Comparison of ENCODE assay signal across 9 cellular contexts in genomic region chr1:207861442-207862177, GRCh38. TPM values are rescaled to one million over a fixed set of nuclear protein-coding genes. Genes with fewer than 3 reads are reported as not detected.
DNase-seq lines count a peak whose midpoint lies in the region; ATAC-seq, FAIRE-seq and TF ChIP-seq lines count a peak whose summit lies in the region.
"Had no signal": no experiment of that assay in that cellular context is flagged by ENCODE, and none has a peak within 500 bp of the region (broad histone marks: within the 10 kb centered on the region; RNA-seq: fewer than 3 reads in every experiment).

No MANE protein-coding gene starts in this region.

- ATAC-seq in natural killer cell (peak; percentile 61 to 73 (median 66)), HG03159 (IDR thresholded peaks at IDR 0.05; ENCODE audit: unreplicated experiment) (no peak)

- peaks cover 44% of the 10 kb centered on the region for H3K79me2 ChIP-seq in KMS-11 (ENCODE audit: insufficient read depth, low read depth)

- no peaks in the 10 kb centered on the region for H3K9me3 ChIP-seq in ovary
- H3K9me3 ChIP-seq in BE2C: no peaks in the 10 kb centered on the region

- H3K27ac ChIP-seq in KMS-11: peak overlapping the region; percentile 91
- no peak overlapping the region for H3K27ac ChIP-seq in ovary

- intact Hi-C loops in natural killer cell (cut with micrococcal nuclease): no loop called here
- intact Hi-C loops in ovary (cut with DNase I): no loop called here

- no peaks in the 10 kb centered on the region for H4K20me1 ChIP-seq in KMS-11 (ENCODE audit: insufficient read depth)

- no peak overlapping the region for H3K4me3 ChIP-seq in KMS-11 (IDR thresholded peaks at IDR 0.05; ENCODE audit: insufficient read depth, low read depth, low read length)
- no peak overlapping the region for H3K4me3 ChIP-seq in ovary
- H3K4me3 ChIP-seq in BE2C (ENCODE audit: low read depth, low read length): no peak overlapping the region

- no peaks in the 10 kb centered on the region for H3K9me3 Mint-ChIP-seq in natural killer cell

- peak overlapping the region; percentile 78 for H3K4me3 Mint-ChIP-seq in natural killer cell

- H3K27me3 Mint-ChIP-seq in natural killer cell (ENCODE audit: low read depth in 2 of 2): no peaks in the 10 kb centered on the region

- H3K4me2 ChIP-seq in KMS-11: peak overlapping the region; percentile 71

- TF ChIP-seq CTCF in KMS-11 (conservative IDR thresholded peaks at IDR 0.05; ENCODE audit: low read depth, low read length): no peak
- no peak for TF ChIP-seq CTCF in natural killer cell (IDR thresholded peaks at IDR 0.05)
- TF ChIP-seq CTCF in ovary (IDR thresholded peaks at IDR 0.05): no peak
- no peak for TF ChIP-seq CTCF in BE2C (IDR thresholded peaks at IDR 0.05; ENCODE audit: low read depth, low read length)

- peaks cover 57 to 58% of the 10 kb centered on the region in 2 donors for H3K4me1 Mint-ChIP-seq in natural killer cell

- peak overlapping the region; percentile 49; the same call in 1 of the 2 replicates for H3K9ac ChIP-seq in KMS-11

- no peaks in the 10 kb centered on the region for H3K36me3 Mint-ChIP-seq in natural killer cell

- 76 to 85% (median 85%) methylated on average over 9 of the region's 9 CpGs for WGBS in ovary, 3 donors

- peaks cover 98% of the 10 kb centered on the region for H3K4me1 ChIP-seq in KMS-11 (ENCODE audit: low read depth, poor library complexity, severe bottlenecking)
- peaks cover 7% of the 10 kb centered on the region for H3K4me1 ChIP-seq in ovary (ENCODE audit: insufficient read depth)
- no peaks in the 10 kb centered on the region for H3K4me1 ChIP-seq in BE2C

- no peak for DNase-seq in GM12891 (ENCODE audit: insufficient read length, low spot score)
- DNase-seq in activated effector memory CD4-positive, alpha-beta T cell treated with Interleukin-2 at 50 U/mL for 16 hours: peak; percentile 30
- DNase-seq in natural killer cell: peak; percentile 24
- no peak for DNase-seq in ovary
- DNase-seq in AG08396 (ENCODE audit: low spot score): no peak
- DNase-seq in BE2C: no peak
- DNase-seq: NCI-H2029 treated with DMSO at 0.1 percent for 48 hours had no signal

- H3K27ac Mint-ChIP-seq in natural killer cell: no peak overlapping the region

- peak overlapping the region; percentile 38 for H2AFZ ChIP-seq in KMS-11 (ENCODE audit: low read depth)

- H3K36me3 ChIP-seq in KMS-11 (ENCODE audit: insufficient read depth) (0 out of 2 replicates have a peak, but pooled peaks cover 3% of the 10 kb centered on the region), ovary (no peaks in the 10 kb centered on the region), BE2C (no peaks in the 10 kb centered on the region)

- no peak for TF ChIP-seq POLR2A in GM12891 (IDR thresholded peaks at IDR 0.05; ENCODE audit: low read depth, low read length)
- no peak for TF ChIP-seq POLR2A in ovary (IDR thresholded peaks at IDR 0.05)

- H3K27me3 ChIP-seq in KMS-11 (ENCODE audit: insufficient read depth, low read depth) (no peaks in the 10 kb centered on the region), ovary (no peaks in the 10 kb centered on the region), BE2C (no peaks in the 10 kb centered on the region)

- no peak for TF ChIP-seq EP300 in ovary (IDR thresholded peaks at IDR 0.05)

- FAIRE-seq in GM12891 (lab: Jason Lieb, UNC): peak; percentile 67

TF ChIP-seq in GM12891, 5 proteins besides CTCF, POLR2A, EP300 and RAD21:
- TF ChIP-seq SPI1 (IDR thresholded peaks at IDR 0.05; ENCODE audit: low read depth, low read length) (no peak), PAX5 (IDR thresholded peaks at IDR 0.05; ENCODE audit: insufficient read depth, low read length, severe bottlenecking) (no peak), POLR2AphosphoS5 (IDR thresholded peaks at IDR 0.05; ENCODE audit: low read depth, low read length) (no peak), TAF1 (IDR thresholded peaks at IDR 0.05; ENCODE audit: low read depth, low read length) (no peak), POU2F2 (IDR thresholded peaks at IDR 0.05; ENCODE audit: low read depth, low read length) (no peak)

RNA-seq across cellular contexts. Expression of gene CD34, which starts 49.3 kb away (rescaled TPM):
- not detected for polyA plus RNA-seq in GM12891 (2012; ENCODE audit: low read depth, missing spikeins)
- total RNA-seq in natural killer cell (under 1 TPM in 2 of 3 donors, not detected in 1; 0.14 to 0.30 TPM), ovary (10 to 100 TPM; 12.6 to 42.1 (median 21.9) TPM)
- polyA plus RNA-seq in ovary: 100 to 1,000 TPM in 1 of 2 donors, 10 to 100 TPM in 1; 50.8 to 146 TPM
- polyA plus RNA-seq in BE2C (2012; ENCODE audit: insufficient read depth, insufficient read length, low read depth): 0.32 TPM

Comparison
In these comparisons a context has a peak if more than half of its experiments do, and no peak if none do; other contexts are left out.
1. DNase-seq: peak in activated effector memory CD4-positive, alpha-beta T cell treated with Interleukin-2 at 50 U/mL for 16 hours (single experiment) and natural killer cell (single experiment); none in GM12891 (single experiment), ovary (0 of 5), AG08396 (single experiment) and BE2C (single experiment).
2. RNA of gene CD34, which starts 49.3 kb away (total RNA-seq): 12.6 to 42.1 TPM in ovary; 0.14 to 0.30 TPM in natural killer cell; every median in the first group is over 10 times any median in the second.